29 cellular contexts compared by ENCODE assay signal in the genomic region with DNA sequence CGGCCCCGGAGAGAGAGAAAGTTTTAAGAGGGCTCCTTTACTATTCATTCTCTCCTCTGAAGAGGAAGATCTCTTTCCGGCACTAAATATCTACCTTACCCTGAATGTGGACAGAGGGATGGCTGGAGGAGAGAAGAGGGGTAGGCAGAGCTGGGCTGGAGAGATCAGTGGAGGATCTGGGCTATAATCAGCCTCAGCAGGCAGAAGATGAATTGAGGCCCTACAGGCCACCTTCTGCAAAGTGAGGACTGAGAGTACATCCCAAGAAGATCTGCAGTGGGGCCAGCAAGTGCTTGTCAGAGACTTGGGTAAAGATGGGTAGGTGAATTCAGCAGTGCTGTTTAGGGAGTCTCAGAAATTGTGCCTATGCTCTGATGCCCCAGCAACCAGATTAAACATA. TPM values are rescaled to one million over a fixed set of nuclear protein-coding genes. Genes with fewer than 3 reads are reported as not detected.
DNase-seq lines count a peak whose midpoint lies in the region; ATAC-seq lines count a peak whose summit lies in the region.
"Had no signal": no experiment of that assay in that cellular context is flagged by ENCODE, and none has a peak within 500 bp of the region (broad histone marks: within the 10 kb centered on the region; RNA-seq: fewer than 3 reads in every experiment).

No MANE protein-coding gene starts in this region.

- H3K27me3 ChIP-seq in skeletal muscle satellite cell (ENCODE audit: control insufficient read depth, insufficient read depth, low read length) = no peaks in the 10 kb centered on the region
- H3K27me3 ChIP-seq: SJSA1 had no signal

- CTCF ChIA-PET in activated CD4-positive, alpha-beta memory T cell treated with anti-CD3 and anti-CD28 coated beads, Interleukin-2, amount 10 ng/mL, durations not matched to agents 7 days and 5 days (lab: Charles Lee) = interaction anchor here (0.6 kb wide), 1 partner anchor 26 kb away, joined by 3 read pairs; no protein-coding TSS in a partner anchor

- no peak overlapping the region for H3K4me2 ChIP-seq in skeletal muscle satellite cell (ENCODE audit: low read length)
- H3K4me2 ChIP-seq: KMS-11 had no signal

- H3K4me3 Mint-ChIP-seq in T-helper 17 cell = peak overlapping the region; percentile 45
- H3K4me3 Mint-ChIP-seq in activated CD4-positive, alpha-beta memory T cell treated with anti-CD3 and anti-CD28 coated beads, Interleukin-2, amount 10 ng/mL, durations not matched to agents 7 days and 5 days = no peak overlapping the region
- H3K4me3 Mint-ChIP-seq: CD8-positive, alpha-beta T cell had no signal

- peak; percentile 26 for DNase-seq in D341Med (ENCODE audit: low spot score)
- no peak for DNase-seq in T-helper 17 cell
- no peak for DNase-seq in NOMO-1 treated with dmso at 0.1 percent for 144 hours (lab: John Stamatoyannopoulos, UW; ENCODE audit: unreplicated experiment)
- no peak for DNase-seq in head of caudate nucleus
- DNase-seq in activated CD4-positive, alpha-beta memory T cell treated with anti-CD3 and anti-CD28 coated beads, Interleukin-2, amount 10 ng/mL, durations not matched to agents 7 days and 5 days = no peak
- DNase-seq: 8988T; AML-193; C1 segment of cervical spinal cord; CD8-positive, alpha-beta T cell; DMS153; MV-4-11; NCI-H1105 treated with DMSO at 0.1 percent for 48 hours; NCI-H2029 treated with DMSO at 0.1 percent for 48 hours; NCI-H226; NCI-H510A treated with DMSO at 0.1 percent for 48 hours; NCI-H748 treated with DMSO at 0.1 percent for 48 hours; NK-92 treated with Interleukin-12 subunit alpha and Interleukin-12 subunit beta, amount 100 ng/mL, for 24 hours had no signal

- H3K36me3 Mint-ChIP-seq in T-helper 17 cell (ENCODE audit: low read depth) = peaks cover 5% of the 10 kb centered on the region
- H3K36me3 Mint-ChIP-seq in activated CD4-positive, alpha-beta memory T cell treated with anti-CD3 and anti-CD28 coated beads, Interleukin-2, amount 10 ng/mL, durations not matched to agents 7 days and 5 days (ENCODE audit: low read depth) = peaks cover 9% of the 10 kb centered on the region

- no peaks in the 10 kb centered on the region for H3K9me3 ChIP-seq in T-helper 17 cell (ENCODE audit: control insufficient read depth, low read length, poor library complexity, severe bottlenecking)
- no peaks in the 10 kb centered on the region for H3K9me3 ChIP-seq in mesodermal cell (ENCODE audit: control insufficient read depth, low read length)
- H3K9me3 ChIP-seq in skeletal muscle satellite cell (replicated peaks; ENCODE audit: low read length) = no peaks in the 10 kb centered on the region

- ATAC-seq in T-helper 17 cell = no peak
- ATAC-seq in GM19324 (IDR thresholded peaks at IDR 0.05; ENCODE audit: low FRiP score, unreplicated experiment) = no peak
- ATAC-seq: CD8-positive, alpha-beta T cell; Right ventricle myocardium inferior had no signal

- no peaks in the 10 kb centered on the region for H3K9me3 Mint-ChIP-seq in activated CD4-positive, alpha-beta memory T cell treated with anti-CD3 and anti-CD28 coated beads, Interleukin-2, amount 10 ng/mL, durations not matched to agents 7 days and 5 days
- H3K9me3 Mint-ChIP-seq: CD8-positive, alpha-beta T cell had no signal

- peaks cover 20% of the 10 kb centered on the region for H3K27me3 Mint-ChIP-seq in T-helper 17 cell
- H3K27me3 Mint-ChIP-seq in activated CD4-positive, alpha-beta memory T cell treated with anti-CD3 and anti-CD28 coated beads, Interleukin-2, amount 10 ng/mL, durations not matched to agents 7 days and 5 days = peaks cover 25% of the 10 kb centered on the region

- peaks cover 22% of the 10 kb centered on the region for H3K4me1 Mint-ChIP-seq in T-helper 17 cell
- peaks cover 18% of the 10 kb centered on the region for H3K4me1 Mint-ChIP-seq in activated CD4-positive, alpha-beta memory T cell treated with anti-CD3 and anti-CD28 coated beads, Interleukin-2, amount 10 ng/mL, durations not matched to agents 7 days and 5 days

- H3K4me1 ChIP-seq in mesodermal cell (ENCODE audit: control insufficient read depth, insufficient read depth, low read length, poor library complexity, severe bottlenecking) = peaks cover 3% of the 10 kb centered on the region
- H3K4me1 ChIP-seq in skeletal muscle satellite cell (ENCODE audit: control insufficient read depth, insufficient read depth, low read length) = peaks cover 41% of the 10 kb centered on the region

- H3K36me3 ChIP-seq in mesodermal cell (ENCODE audit: control insufficient read depth, insufficient read depth, low read length) (peaks cover 4% of the 10 kb centered on the region), skeletal muscle satellite cell (ENCODE audit: insufficient read depth, low read length) (peaks cover 5% of the 10 kb centered on the region)
- H3K36me3 ChIP-seq: SJSA1 had no signal

- H3K4me3 ChIP-seq in mesodermal cell (ENCODE audit: extremely low read depth, insufficient read depth, low read length, poor library complexity, severe bottlenecking) = no peak overlapping the region
- no peak overlapping the region for H3K4me3 ChIP-seq in skeletal muscle satellite cell (ENCODE audit: low read length)
- H3K4me3 ChIP-seq: SJSA1 had no signal

- WGBS in mesodermal cell (ENCODE audit: insufficient coverage in 2 of 2), 2 experiments = no CpG with 5 or more reads among the region's 3 CpGs

- peak overlapping the region; percentile 42 for H3K9ac ChIP-seq in skeletal muscle satellite cell (ENCODE audit: low read depth, low read length)
- H3K9ac ChIP-seq: KMS-11 had no signal

- intact Hi-C loops in head of caudate nucleus (cut with DNase I) = no loop called here

- no peak overlapping the region for H3K27ac Mint-ChIP-seq in T-helper 17 cell
- no peak overlapping the region for H3K27ac Mint-ChIP-seq in activated CD4-positive, alpha-beta memory T cell treated with anti-CD3 and anti-CD28 coated beads, Interleukin-2, amount 10 ng/mL, durations not matched to agents 7 days and 5 days
- H3K27ac Mint-ChIP-seq: CD8-positive, alpha-beta T cell had no signal

- POLR2A ChIA-PET in activated CD4-positive, alpha-beta memory T cell treated with anti-CD3 and anti-CD28 coated beads, Interleukin-2, amount 10 ng/mL, durations not matched to agents 7 days and 5 days (lab: Charles Lee) = no interaction called here

- H3K27ac ChIP-seq in mesodermal cell (ENCODE audit: low read depth, low read length, severe bottlenecking) = peak overlapping the region; percentile 75
- H3K27ac ChIP-seq: HL-60, KMS-11, SJSA1 had no signal

RNA-seq across cellular contexts. Expression of a gene that starts 6.5 kb away (rescaled TPM):
- not detected for total RNA-seq in T-helper 17 cell
- 10.0 TPM for polyA plus RNA-seq in mesodermal cell (2013, experiment 1 of 2)
- 14.1 TPM for polyA plus RNA-seq in mesodermal cell (2013, experiment 2 of 2)
- total RNA-seq in skeletal muscle satellite cell (2012; rRNA removed) = not detected in 2 replicates
- total RNA-seq in activated CD4-positive, alpha-beta memory T cell treated with anti-CD3 and anti-CD28 coated beads, Interleukin-2, amount 10 ng/mL, durations not matched to agents 7 days and 5 days = not detected
- total RNA-seq: CD8-positive, alpha-beta T cell; Daoy; H4; HT-29; OCI-LY7; Right ventricle myocardium inferior; SJSA1 had no signal
- polyA plus RNA-seq: AG04450 had no signal

RNA-seq across cellular contexts. Expression of a gene that starts 7.6 kb away (rescaled TPM):
- 10 to 100 TPM in 1 of 2 donors, 1 to 10 TPM in 1; 4.5 to 18.8 TPM for total RNA-seq in T-helper 17 cell
- polyA plus RNA-seq in mesodermal cell (2013, experiment 1 of 2) = 53.6 TPM
- polyA plus RNA-seq in mesodermal cell (2013, experiment 2 of 2) = 52.0 TPM
- total RNA-seq in skeletal muscle satellite cell (2012; rRNA removed) = 4.6 and 5.9 TPM in 2 replicates
- 10 to 100 TPM; 20.3 to 20.9 TPM for total RNA-seq in activated CD4-positive, alpha-beta memory T cell treated with anti-CD3 and anti-CD28 coated beads, Interleukin-2, amount 10 ng/mL, durations not matched to agents 7 days and 5 days
- total RNA-seq: OCI-LY7 had no signal

RNA-seq across cellular contexts. Expression of a gene that starts 40.8 kb away (rescaled TPM):
- total RNA-seq in T-helper 17 cell = 1 to 10 TPM in 1 of 2 donors, under 1 TPM in 1; 0.91 to 1.8 TPM
- 6.6 TPM for polyA plus RNA-seq in mesodermal cell (2013, experiment 1 of 2)
- polyA plus RNA-seq in mesodermal cell (2013, experiment 2 of 2) = 7.8 TPM
- 1.3 and 1.7 TPM in 2 replicates for total RNA-seq in skeletal muscle satellite cell (2012; rRNA removed)
- total RNA-seq in activated CD4-positive, alpha-beta memory T cell treated with anti-CD3 and anti-CD28 coated beads, Interleukin-2, amount 10 ng/mL, durations not matched to agents 7 days and 5 days = 1 to 10 TPM; 6.2 to 7.0 TPM

RNA-seq across cellular contexts. Expression of a gene that starts 52.7 kb away (rescaled TPM):
- 1 to 10 TPM; 1.7 to 4.6 TPM for total RNA-seq in T-helper 17 cell
- 28.7 TPM for polyA plus RNA-seq in mesodermal cell (2013, experiment 1 of 2)
- polyA plus RNA-seq in mesodermal cell (2013, experiment 2 of 2) = 27.8 TPM
- 1.1 and 6.3 TPM in 2 replicates for total RNA-seq in skeletal muscle satellite cell (2012; rRNA removed)
- 10 to 100 TPM; 10.8 to 12.1 TPM for total RNA-seq in activated CD4-positive, alpha-beta memory T cell treated with anti-CD3 and anti-CD28 coated beads, Interleukin-2, amount 10 ng/mL, durations not matched to agents 7 days and 5 days

RNA-seq across cellular contexts. Expression of a gene that starts 56.3 kb away (rescaled TPM):
- not detected for total RNA-seq in T-helper 17 cell
- 13.7 TPM for polyA plus RNA-seq in mesodermal cell (2013, experiment 1 of 2)
- polyA plus RNA-seq in mesodermal cell (2013, experiment 2 of 2) = 15.0 TPM
- under 0.01 TPM in 2 replicates for total RNA-seq in skeletal muscle satellite cell (2012; rRNA removed)
- total RNA-seq in activated CD4-positive, alpha-beta memory T cell treated with anti-CD3 and anti-CD28 coated beads, Interleukin-2, amount 10 ng/mL, durations not matched to agents 7 days and 5 days = under 1 TPM in 1 of 2 experiments, not detected in 1; 0.20 TPM
- total RNA-seq: CD8-positive, alpha-beta T cell; OCI-LY7; Right ventricle myocardium inferior had no signal
